In the genomic region with DNA sequence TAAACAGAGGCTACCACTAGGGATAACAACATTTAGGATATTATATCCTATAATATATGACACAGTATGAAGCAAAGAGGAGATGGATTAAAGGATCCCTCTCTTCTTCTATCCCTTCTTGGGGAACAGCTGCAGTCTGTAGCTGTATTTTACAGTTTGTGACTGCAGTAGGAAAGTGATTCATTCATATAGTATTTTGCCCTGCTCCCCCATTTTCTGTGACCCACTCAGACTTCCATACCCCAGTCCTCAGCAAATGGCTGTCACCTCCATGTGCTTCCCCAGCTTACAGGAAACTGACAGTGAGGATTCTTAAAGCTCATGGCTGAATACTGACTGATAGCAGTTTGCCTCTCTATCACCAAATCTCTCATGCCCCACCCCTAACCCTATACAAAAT, we compare ENCODE assay signal across 22 cellular contexts. TPM values are rescaled to one million over a fixed set of nuclear protein-coding genes. Genes with fewer than 3 reads are reported as not detected.
DNase-seq lines count a peak whose midpoint lies in the region; ATAC-seq and TF ChIP-seq lines count a peak whose summit lies in the region.
"Had no signal": no experiment of that assay in that cellular context is flagged by ENCODE, and none has a peak within 500 bp of the region (broad histone marks: within the 10 kb centered on the region; RNA-seq: fewer than 3 reads in every experiment).

No MANE protein-coding gene starts in this region.

- peaks cover 29% of the 10 kb centered on the region for H3K36me3 Mint-ChIP-seq in nephron progenitor cell (ENCODE audit: low read depth)

- TF ChIP-seq CTCF in nephron progenitor cell (IDR thresholded peaks at IDR 0.05) (no peak), SK-N-SH (IDR thresholded peaks at IDR 0.05) (no peak)

- peaks cover 4% of the 10 kb centered on the region for H3K27me3 Mint-ChIP-seq in nephron progenitor cell (ENCODE audit: low read depth, poor library complexity)
- H3K27me3 Mint-ChIP-seq: CD4-positive, alpha-beta memory T cell; naive thymus-derived CD4-positive, alpha-beta T cell; stimulated activated naive B cell treated with anti-CD40 and anti-IgM and Interleukin-4, amounts not matched to agents 10 μg/mL and 1 μg/mL and 100 μg/mL, for 72 hours; T-helper 17 cell had no signal

- peaks cover 9% of the 10 kb centered on the region for H3K9me3 Mint-ChIP-seq in nephron progenitor cell
- H3K9me3 Mint-ChIP-seq: activated T-cell treated with anti-CD3 and anti-CD28 coated beads, Interleukin-2, amount 50 U/mL, for 4 hours; CD4-positive, alpha-beta memory T cell; naive thymus-derived CD4-positive, alpha-beta T cell; stimulated activated naive B cell treated with anti-CD40 and anti-IgM and Interleukin-4, amounts not matched to agents 10 μg/mL and 1 μg/mL and 100 μg/mL, for 72 hours had no signal

- H3K4me1 Mint-ChIP-seq in nephron progenitor cell = peaks cover 14% of the 10 kb centered on the region

- in situ Hi-C loops in G401 (cut with HindIII; ENCODE audit: low sequenced_read_pairs) = no loop called here

- TF ChIP-seq RAD21 in SK-N-SH (IDR thresholded peaks at IDR 0.05; ENCODE audit: low read length) = no peak

- no peak overlapping the region for H3K4me3 Mint-ChIP-seq in nephron progenitor cell
- H3K4me3 Mint-ChIP-seq: activated CD8-positive, alpha-beta T cell treated with anti-CD3 and anti-CD28 coated beads, Interleukin-2, amount 10 ng/mL, durations not matched to agents 7 days and 5 days; activated T-cell treated with anti-CD3 and anti-CD28 coated beads, Interleukin-2, amount 50 U/mL, for 4 hours; CD4-positive, alpha-beta memory T cell; stimulated activated naive B cell treated with anti-CD40 and anti-IgM and Interleukin-4, amounts not matched to agents 10 μg/mL and 1 μg/mL and 100 μg/mL, for 72 hours; T-helper 17 cell had no signal

- DNase-seq in ELR (ENCODE audit: low read depth) (peak; percentile 73), NCI-H226 (peak; percentile 11), dermis blood vessel endothelial cell (peak; percentile 37), nephron progenitor cell (no peak), SK-N-SH (no peak), G401 (ENCODE audit: low spot score) (no peak)
- DNase-seq: activated CD8-positive, alpha-beta T cell treated with anti-CD3 and anti-CD28 coated beads, Interleukin-2, amount 10 ng/mL, durations not matched to agents 7 days and 5 days; activated naive CD4-positive, alpha-beta T cell treated with Interleukin-2 at 50 U/mL for 16 hours; activated T-cell treated with anti-CD3 and anti-CD28 coated beads, Interleukin-2, amount 50 U/mL, for 4 hours; CD4-positive, alpha-beta memory T cell; dorsolateral prefrontal cortex; naive thymus-derived CD4-positive, alpha-beta T cell; NCI-H187; SIG-M5; sigmoid colon; stimulated activated naive B cell treated with anti-CD40 and anti-IgM and Interleukin-4, amounts not matched to agents 10 μg/mL and 1 μg/mL and 100 μg/mL, for 72 hours; T-helper 17 cell; thyroid gland had no signal

- no peak for TF ChIP-seq EP300 in SK-N-SH (IDR thresholded peaks at IDR 0.05; ENCODE audit: borderline replicate concordance in 1 of 2, low read depth in 1 of 2, low read length in 1 of 2)

- H3K27me3 ChIP-seq in SK-N-SH (ENCODE audit: insufficient read depth) = no peaks in the 10 kb centered on the region
- H3K27me3 ChIP-seq: dorsolateral prefrontal cortex, gastroesophageal sphincter, sigmoid colon, thyroid gland had no signal

- no peaks in the 10 kb centered on the region for H3K9me3 ChIP-seq in SK-N-SH
- H3K9me3 ChIP-seq: gastroesophageal sphincter, sigmoid colon, thyroid gland had no signal

- H3K4me2 ChIP-seq in SK-N-SH = no peak overlapping the region

- H3K79me2 ChIP-seq in SK-N-SH (ENCODE audit: insufficient read depth) = peaks cover 15% of the 10 kb centered on the region; the same call in 1 of the 2 replicates

- H2AFZ ChIP-seq in SK-N-SH (ENCODE audit: low read depth) = no peak overlapping the region

- ATAC-seq in HG02852 (IDR thresholded peaks at IDR 0.05; ENCODE audit: unreplicated experiment) (no peak), HG03196 (IDR thresholded peaks at IDR 0.05; ENCODE audit: unreplicated experiment) (no peak)
- ATAC-seq: activated CD8-positive, alpha-beta T cell treated with anti-CD3 and anti-CD28 coated beads, Interleukin-2, amount 10 ng/mL, durations not matched to agents 7 days and 5 days; activated T-cell treated with anti-CD3 and anti-CD28 coated beads, Interleukin-2, amount 50 U/mL, for 4 hours; gastroesophageal sphincter; naive thymus-derived CD4-positive, alpha-beta T cell; stimulated activated naive B cell treated with anti-CD40 and anti-IgM and Interleukin-4, amounts not matched to agents 10 μg/mL and 1 μg/mL and 100 μg/mL, for 72 hours; T-helper 17 cell had no signal

- no peak overlapping the region for H3K9ac ChIP-seq in SK-N-SH

- POLR2A ChIA-PET in SK-N-SH (lab: Yijun Ruan, JAX) = no interaction called here

- H3K9me2 ChIP-seq in SK-N-SH = no peaks in the 10 kb centered on the region

- peaks cover 0 to 14% of the 10 kb centered on the region in 2 experiments; a peak in 1 of 4 replicates for H3K4me1 ChIP-seq in SK-N-SH (ENCODE audit: control insufficient read depth in 1 of 2, insufficient read depth in 2 of 2, low read depth in 1 of 2, low read length in 1 of 2)
- H3K4me1 ChIP-seq: gastroesophageal sphincter, sigmoid colon, thyroid gland had no signal

- no peaks in the 10 kb centered on the region for H3F3A ChIP-seq in SK-N-SH (replicated peaks; ENCODE audit: insufficient read depth)

- CTCF ChIA-PET in SK-N-SH (lab: Yijun Ruan, JAX) = no interaction called here

- no peaks in the 10 kb centered on the region for H4K20me1 ChIP-seq in SK-N-SH (ENCODE audit: insufficient read depth)

- H3K36me3 ChIP-seq in SK-N-SH (replicated peaks in 1 of 2; ENCODE audit: control insufficient read depth in 1 of 2, insufficient read depth in 2 of 2, low read length in 1 of 2) = no peaks in the 10 kb centered on the region
- H3K36me3 ChIP-seq: gastroesophageal sphincter, sigmoid colon, thyroid gland had no signal

- H3K27ac ChIP-seq in SK-N-SH (ENCODE audit: low read depth in 2 of 2, low read length in 1 of 2) = no peak overlapping the region
- H3K27ac ChIP-seq: dorsolateral prefrontal cortex, epithelial cell of prostate, gastroesophageal sphincter, sigmoid colon, thyroid gland had no signal

- H3K27ac Mint-ChIP-seq in nephron progenitor cell = peak overlapping the region; percentile 24
- H3K27ac Mint-ChIP-seq: activated CD8-positive, alpha-beta T cell treated with anti-CD3 and anti-CD28 coated beads, Interleukin-2, amount 10 ng/mL, durations not matched to agents 7 days and 5 days; naive thymus-derived CD4-positive, alpha-beta T cell; stimulated activated naive B cell treated with anti-CD40 and anti-IgM and Interleukin-4, amounts not matched to agents 10 μg/mL and 1 μg/mL and 100 μg/mL, for 72 hours; T-helper 17 cell had no signal

- no peak overlapping the region for H3K4me3 ChIP-seq in SK-N-SH (ENCODE audit: low read depth in 2 of 2, low read length in 1 of 2)
- H3K4me3 ChIP-seq: dorsolateral prefrontal cortex, gastroesophageal sphincter, sigmoid colon, thyroid gland had no signal

TF ChIP-seq in SK-N-SH, 30 proteins besides CTCF, POLR2A, EP300 and RAD21 (continues in another document):
- TF ChIP-seq, protein P1, sequence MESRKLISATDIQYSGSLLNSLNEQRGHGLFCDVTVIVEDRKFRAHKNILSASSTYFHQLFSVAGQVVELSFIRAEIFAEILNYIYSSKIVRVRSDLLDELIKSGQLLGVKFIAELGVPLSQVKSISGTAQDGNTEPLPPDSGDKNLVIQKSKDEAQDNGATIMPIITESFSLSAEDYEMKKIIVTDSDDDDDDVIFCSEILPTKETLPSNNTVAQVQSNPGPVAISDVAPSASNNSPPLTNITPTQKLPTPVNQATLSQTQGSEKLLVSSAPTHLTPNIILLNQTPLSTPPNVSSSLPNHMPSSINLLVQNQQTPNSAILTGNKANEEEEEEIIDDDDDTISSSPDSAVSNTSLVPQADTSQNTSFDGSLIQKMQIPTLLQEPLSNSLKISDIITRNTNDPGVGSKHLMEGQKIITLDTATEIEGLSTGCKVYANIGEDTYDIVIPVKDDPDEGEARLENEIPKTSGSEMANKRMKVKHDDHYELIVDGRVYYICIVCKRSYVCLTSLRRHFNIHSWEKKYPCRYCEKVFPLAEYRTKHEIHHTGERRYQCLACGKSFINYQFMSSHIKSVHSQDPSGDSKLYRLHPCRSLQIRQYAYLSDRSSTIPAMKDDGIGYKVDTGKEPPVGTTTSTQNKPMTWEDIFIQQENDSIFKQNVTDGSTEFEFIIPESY (IDR thresholded peaks at IDR 0.05; ENCODE audit: borderline replicate concordance, low read depth) = no peak
- TF ChIP-seq FOXM1 (IDR thresholded peaks at IDR 0.05; ENCODE audit: low read depth) (no peak), NFIC (IDR thresholded peaks at IDR 0.05; ENCODE audit: borderline replicate concordance) (no peak), NRF1 (IDR thresholded peaks at IDR 0.05; ENCODE audit: low read depth, low read length) (no peak)
- TF ChIP-seq, protein P2, sequence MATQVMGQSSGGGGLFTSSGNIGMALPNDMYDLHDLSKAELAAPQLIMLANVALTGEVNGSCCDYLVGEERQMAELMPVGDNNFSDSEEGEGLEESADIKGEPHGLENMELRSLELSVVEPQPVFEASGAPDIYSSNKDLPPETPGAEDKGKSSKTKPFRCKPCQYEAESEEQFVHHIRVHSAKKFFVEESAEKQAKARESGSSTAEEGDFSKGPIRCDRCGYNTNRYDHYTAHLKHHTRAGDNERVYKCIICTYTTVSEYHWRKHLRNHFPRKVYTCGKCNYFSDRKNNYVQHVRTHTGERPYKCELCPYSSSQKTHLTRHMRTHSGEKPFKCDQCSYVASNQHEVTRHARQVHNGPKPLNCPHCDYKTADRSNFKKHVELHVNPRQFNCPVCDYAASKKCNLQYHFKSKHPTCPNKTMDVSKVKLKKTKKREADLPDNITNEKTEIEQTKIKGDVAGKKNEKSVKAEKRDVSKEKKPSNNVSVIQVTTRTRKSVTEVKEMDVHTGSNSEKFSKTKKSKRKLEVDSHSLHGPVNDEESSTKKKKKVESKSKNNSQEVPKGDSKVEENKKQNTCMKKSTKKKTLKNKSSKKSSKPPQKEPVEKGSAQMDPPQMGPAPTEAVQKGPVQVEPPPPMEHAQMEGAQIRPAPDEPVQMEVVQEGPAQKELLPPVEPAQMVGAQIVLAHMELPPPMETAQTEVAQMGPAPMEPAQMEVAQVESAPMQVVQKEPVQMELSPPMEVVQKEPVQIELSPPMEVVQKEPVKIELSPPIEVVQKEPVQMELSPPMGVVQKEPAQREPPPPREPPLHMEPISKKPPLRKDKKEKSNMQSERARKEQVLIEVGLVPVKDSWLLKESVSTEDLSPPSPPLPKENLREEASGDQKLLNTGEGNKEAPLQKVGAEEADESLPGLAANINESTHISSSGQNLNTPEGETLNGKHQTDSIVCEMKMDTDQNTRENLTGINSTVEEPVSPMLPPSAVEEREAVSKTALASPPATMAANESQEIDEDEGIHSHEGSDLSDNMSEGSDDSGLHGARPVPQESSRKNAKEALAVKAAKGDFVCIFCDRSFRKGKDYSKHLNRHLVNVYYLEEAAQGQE (IDR thresholded peaks at IDR 0.05; ENCODE audit: low read depth, low read length) = no peak

RNA-seq across cellular contexts. Expression of a gene that starts 27.5 kb away (rescaled TPM):
- 46.3 and 83.0 TPM in 2 replicates for total RNA-seq in dermis blood vessel endothelial cell
- polyA plus RNA-seq in SK-N-SH (2012; rRNA removed) = 46.4 and 56.0 TPM in 2 replicates
- polyA plus RNA-seq in SK-N-SH (2012; cell fraction: cytosol; rRNA removed) = 44.4 and 45.8 TPM in 2 replicates
- polyA plus RNA-seq in SK-N-SH (2012; cell fraction: nucleus; rRNA removed) = 42.5 and 58.5 TPM in 2 replicates
- total RNA-seq in G401 (2014; rRNA removed; shearing (Covaris generic)) = 75.6 and 97.0 TPM in 2 replicates

Comparison
In these comparisons a context has a peak if more than half of its experiments do, and no peak if none do; other contexts are left out.
1. DNase-seq: peak in ELR (single experiment), NCI-H226 (single experiment) and dermis blood vessel endothelial cell (single experiment); none in nephron progenitor cell (single experiment), SK-N-SH (single experiment) and G401 (single experiment).